Comparison of ENCODE assay signal across 18 cellular contexts in genomic region chr3:150393745-150394144, GRCh38. TPM values are rescaled to one million over a fixed set of nuclear protein-coding genes. Genes with fewer than 3 reads are reported as not detected.
A peak's percentile ranks its signal among the peaks of the same experiment; 100 is the strongest.
DNase-seq lines count a peak whose midpoint lies in the region; ATAC-seq, FAIRE-seq and TF ChIP-seq lines count a peak whose summit lies in the region.
"Had no signal": no experiment of that assay in that cellular context is flagged by ENCODE, and none has a peak within 500 bp of the region (broad histone marks: within the 10 kb centered on the region; RNA-seq: fewer than 3 reads in every experiment).

No MANE protein-coding gene starts in this region.

- H3K4me1 ChIP-seq in keratinocyte (ENCODE audit: control insufficient read depth, extremely low read depth, insufficient read depth, low read length) (peaks cover 13% of the 10 kb centered on the region), OCI-LY7 (ENCODE audit: insufficient read depth, low read length, poor library complexity, severe bottlenecking) (no peaks in the 10 kb centered on the region)

- H3K36me3 ChIP-seq in keratinocyte (ENCODE audit: control insufficient read depth in 2 of 2, extremely low read depth in 1 of 2, insufficient read depth in 2 of 2, low read length in 2 of 2) (no peaks in the 10 kb centered on the region), OCI-LY7 (ENCODE audit: insufficient read depth, low read length) (no peaks in the 10 kb centered on the region)

- H3K9me2 ChIP-seq in OCI-LY7 (ENCODE audit: insufficient read depth, low read length): no peaks in the 10 kb centered on the region

- no peak overlapping the region for H3K27ac ChIP-seq in keratinocyte (ENCODE audit: control insufficient read depth, insufficient read depth, low read length)
- no peak overlapping the region for H3K27ac ChIP-seq in OCI-LY7 (ENCODE audit: low read depth, low read length, poor library complexity, severe bottlenecking)
- H3K27ac ChIP-seq: 22Rv1 had no signal

- dilution Hi-C loops in keratinocyte (cut with MboI; ENCODE audit: extremely low pct_ligation_motif_present, low sequenced_read_pairs): no loop called here

- POLR2A ChIA-PET in OCI-LY7 (lab: Charles Lee): interaction anchor here (1.3 to 3.5 kb wide), 2 partner anchors 13 to 39 kb away, joined by 3 to 11 read pairs; partner anchors contain the start of gene TSC22D2

- H3K9me1 ChIP-seq in keratinocyte (ENCODE audit: control insufficient read depth, extremely low read depth, insufficient read depth, low read length): no peaks in the 10 kb centered on the region

- intact Hi-C loops in OCI-LY7 (cut with micrococcal nuclease; ENCODE audit: unreplicated experiment): no loop called here

- H3K4me2 ChIP-seq in keratinocyte (ENCODE audit: control insufficient read depth, extremely low read depth, insufficient read depth, low read depth, low read length) (peak overlapping the region; percentile 12), OCI-LY7 (ENCODE audit: low read length) (no peak overlapping the region)

- H3K79me2 ChIP-seq in keratinocyte (ENCODE audit: control insufficient read depth, insufficient read depth, low read length) (no peaks in the 10 kb centered on the region), OCI-LY7 (ENCODE audit: insufficient read depth, low read depth, low read length) (no peaks in the 10 kb centered on the region)

- no peaks in the 10 kb centered on the region for H3K9me3 ChIP-seq in keratinocyte (ENCODE audit: control insufficient read depth, low read depth, low read length)
- no peaks in the 10 kb centered on the region for H3K9me3 ChIP-seq in OCI-LY7 (ENCODE audit: low read length)

- H3K27me3 ChIP-seq in keratinocyte (ENCODE audit: control insufficient read depth, extremely low read depth, insufficient read depth, low read length): no peaks in the 10 kb centered on the region

- no peak for TF ChIP-seq POLR2A in erythroblast (IDR thresholded peaks at IDR 0.05; ENCODE audit: low read length)

- CTCF ChIA-PET in OCI-LY7 (lab: Charles Lee; ENCODE audit: unreplicated experiment): no interaction called here

- ATAC-seq in SK-N-SH treated with all-trans-retinoic acid at 6 μM for 48 hours: 0 out of 3 replicates have a peak, but pooled peaks have one; percentile 51
- ATAC-seq: CD8-positive, alpha-beta T cell had no signal

- no TSS peak for BruUV-seq in OCI-LY7 (replicated peaks; lab: Mats Ljungman, UMichigan)

- H2AFZ ChIP-seq in keratinocyte (ENCODE audit: control insufficient read depth, low read length) (no peak overlapping the region), OCI-LY7 (ENCODE audit: low read length) (no peak overlapping the region)

- peak; percentile 8 for DNase-seq in NCI-H2171 treated with DMSO at 0.1 percent for 48 hours (lab: John Stamatoyannopoulos, UW)
- no peak for DNase-seq in NCI-H2171 (lab: John Stamatoyannopoulos, UW)
- no peak for DNase-seq in keratinocyte (ENCODE audit: low read depth, low spot score)
- no peak for DNase-seq in erythroblast (lab: John Stamatoyannopoulos, UW)
- DNase-seq in NCI-H2029 treated with DMSO at 0.1 percent for 48 hours (lab: John Stamatoyannopoulos, UW): no peak
- no peak for DNase-seq in OCI-LY7 (ENCODE audit: low spot score)
- no peak for DNase-seq in NAMALWA (ENCODE audit: low spot score)
- DNase-seq: CD8-positive, alpha-beta T cell; COR-L47; DMS153; DMS79 treated with DMSO at 0.1 percent for 48 hours; GDM1; GOT3; H9 had no signal

- no peak overlapping the region for H3K4me3 ChIP-seq in keratinocyte (ENCODE audit: control insufficient read depth in 2 of 3, extremely low read depth in 1 of 3, insufficient read depth in 2 of 3, low read depth in 1 of 3, low read length in 3 of 3)
- no peak overlapping the region for H3K4me3 ChIP-seq in OCI-LY7 (ENCODE audit: low read depth, low read length, poor library complexity, severe bottlenecking)

- H3K9ac ChIP-seq in keratinocyte (ENCODE audit: control insufficient read depth, extremely low read depth, insufficient read depth, low read length): no peak overlapping the region

- no peak for FAIRE-seq in keratinocyte (lab: Jason Lieb, UNC)
- FAIRE-seq: D721Med, GM12892 had no signal

- TF ChIP-seq CTCF in keratinocyte (optimal IDR thresholded peaks at IDR 0.05 in 1 of 3, IDR thresholded peaks at IDR 0.05 in 1 of 3, conservative IDR thresholded peaks at IDR 0.05 in 1 of 3; ENCODE audit: extremely low read depth in 1 of 3, insufficient read depth in 2 of 3, low read length in 3 of 3) (no peak), OCI-LY7 (conservative IDR thresholded peaks at IDR 0.05; ENCODE audit: low read length) (no peak)

- no peaks in the 10 kb centered on the region for H4K20me1 ChIP-seq in keratinocyte (ENCODE audit: control insufficient read depth, extremely low read depth, insufficient read depth, low read length)
- H4K20me1 ChIP-seq in OCI-LY7 (ENCODE audit: insufficient read depth, low read length): no peaks in the 10 kb centered on the region

TF ChIP-seq in SK-N-SH treated with all-trans-retinoic acid at 6 μM for 48 hours, 23 proteins besides CTCF, POLR2A, EP300 and RAD21:
- no peak for TF ChIP-seq CSDC2 (CRISPR knock-in tag; IDR thresholded peaks at IDR 0.05)
- no peak for TF ChIP-seq GLIS3 (CRISPR knock-in tag; IDR thresholded peaks at IDR 0.05)
- no peak for TF ChIP-seq TSHZ2 (CRISPR knock-in tag; IDR thresholded peaks at IDR 0.05)
- no peak for TF ChIP-seq ZNF8 (CRISPR knock-in tag; IDR thresholded peaks at IDR 0.05)
- no peak for TF ChIP-seq ZFP3 (CRISPR knock-in tag; IDR thresholded peaks at IDR 0.05)
- no peak for TF ChIP-seq ARNTL (CRISPR knock-in tag; IDR thresholded peaks at IDR 0.05; ENCODE audit: borderline replicate concordance, low read depth)
- TF ChIP-seq TCF4 (CRISPR knock-in tag; IDR thresholded peaks at IDR 0.05; ENCODE audit: borderline replicate concordance): no peak
- no peak for TF ChIP-seq ZFP30 (CRISPR knock-in tag; IDR thresholded peaks at IDR 0.05)
- no peak for TF ChIP-seq ZNF565 (CRISPR knock-in tag; conservative IDR thresholded peaks at IDR 0.05; ENCODE audit: low read depth)
- TF ChIP-seq ZNF70 (CRISPR knock-in tag; IDR thresholded peaks at IDR 0.05): no peak
TF ChIP-seq in SK-N-SH treated with all-trans-retinoic acid at 6 μM for 48 hours: peak in this region for 0.

RNA-seq across cellular contexts. Expression of gene TSC22D2, which starts 14.4 kb away (rescaled TPM):
- polyA plus RNA-seq in keratinocyte: 16.3 to 22.3 TPM (median 19.3 TPM) in 3 replicates
- 125 TPM for polyA plus RNA-seq in keratinocyte (2011; ENCODE audit: low read depth)
- 7.4 and 15.8 TPM in 2 replicates for polyA plus RNA-seq in keratinocyte (2011; cell fraction: cytosol; rRNA removed)
- 43.1 and 52.5 TPM in 2 replicates for polyA plus RNA-seq in keratinocyte (2011; cell fraction: nucleus; rRNA removed)
- polyA plus RNA-seq in keratinocyte (2012; ENCODE audit: low replicate concordance): 20.4 and 38.9 TPM in 2 replicates
- 19.9 to 41.0 TPM (median 28.5 TPM) in 3 replicates for polyA minus RNA-seq in keratinocyte
- polyA minus RNA-seq in keratinocyte (2011; cell fraction: cytosol; rRNA and poly(A)+ RNA removed): 13.8 TPM
- 52.3 and 100 TPM in 2 replicates for polyA minus RNA-seq in keratinocyte (2011; cell fraction: nucleus; rRNA and poly(A)+ RNA removed)
- total RNA-seq in OCI-LY7 (2014; rRNA removed; shearing (Covaris generic)): 5.9 and 6.2 TPM in 2 replicates
- 24.2 and 24.9 TPM in 2 replicates for total RNA-seq in OCI-LY7 (2022)
